Comparison of ENCODE assay signal across 27 cellular contexts in the genomic region with DNA sequence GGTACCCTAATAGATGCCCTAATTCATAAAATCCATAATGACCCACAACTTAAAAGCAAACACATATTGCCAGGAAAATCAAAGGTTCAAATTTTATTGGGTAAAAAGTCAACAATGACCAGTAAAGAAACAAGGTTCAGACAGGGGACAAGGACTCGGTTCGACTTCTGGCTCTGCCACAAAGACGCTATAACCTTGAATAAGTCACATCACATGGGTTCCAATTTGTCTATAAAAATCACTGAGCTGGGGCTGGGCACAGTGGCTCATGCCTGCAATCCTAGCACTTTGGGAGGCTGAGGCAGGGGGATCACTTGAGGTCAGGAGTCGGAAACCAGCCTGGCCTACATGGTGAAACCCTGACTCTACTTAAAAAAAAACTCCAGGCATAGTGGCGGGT.
DNase-seq lines count a peak whose midpoint lies in the region; FAIRE-seq and TF ChIP-seq lines count a peak whose summit lies in the region.
"Had no signal": no experiment of that assay in that cellular context is flagged by ENCODE, and none has a peak within 500 bp of the region (broad histone marks: within the 10 kb centered on the region; RNA-seq: fewer than 3 reads in every experiment).

No MANE protein-coding gene starts in this region.

- peaks cover 41% of the 10 kb centered on the region for H3K4me1 Mint-ChIP-seq in activated naive CD4-positive, alpha-beta T cell treated with anti-CD3 and anti-CD28 coated beads, Interleukin-2, amount 10 ng/mL, durations not matched to agents 7 days and 5 days
- H3K4me1 Mint-ChIP-seq: B cell had no signal

- no peak for TF ChIP-seq EP300 in H1 (IDR thresholded peaks at IDR 0.05; ENCODE audit: borderline replicate concordance in 1 of 2, low read depth in 2 of 2, low read length in 2 of 2)

- TF ChIP-seq RAD21 in H1 (IDR thresholded peaks at IDR 0.05 in 1 of 2, conservative IDR thresholded peaks at IDR 0.05 in 1 of 2; ENCODE audit: low read depth in 2 of 2, low read length in 2 of 2): no peak

- no peak overlapping the region for H4K5ac ChIP-seq in H1 (ENCODE audit: insufficient read length, low read depth, low read length)

- H3K56ac ChIP-seq in H1 (replicated peaks; ENCODE audit: insufficient read length, low read depth, low read length): no peak overlapping the region

- no peaks in the 10 kb centered on the region for H3K23me2 ChIP-seq in H1 (ENCODE audit: low read depth, low read length)

- no peak for DNase-seq in activated naive CD4-positive, alpha-beta T cell treated with anti-CD3 and anti-CD28 coated beads, Interleukin-2, amount 10 ng/mL, durations not matched to agents 7 days and 5 days
- DNase-seq in activated naive CD4-positive, alpha-beta T cell (lab: John Stamatoyannopoulos, UW): no peak
- DNase-seq in HL-60 (ENCODE audit: low read depth in 1 of 2, low spot score in 1 of 2) (no peak), H1 (ENCODE audit: low read depth in 1 of 2, low spot score in 2 of 2) (no peak), trophoblast cell (no peak), DMS114 treated with DMSO at 0.1 percent for 48 hours (lab: John Stamatoyannopoulos, UW; ENCODE audit: unreplicated experiment) (no peak), GM19240 (ENCODE audit: insufficient read length, low spot score) (no peak)
- no peak for DNase-seq in activated effector memory CD4-positive, alpha-beta T cell treated with anti-CD3 and anti-CD28 coated beads, Interleukin-2, amount 50 U/mL, for 16 hours
- DNase-seq: ACHN; activated CD4-positive, alpha-beta T cell treated with anti-CD3 and anti-CD28 coated beads, Interleukin-2, amount 50 U/mL, for 48 hours; activated gamma-delta T cell; activated T-cell treated with anti-CD3 and anti-CD28 coated beads for 4 hours; amniotic stem cell; brain microvascular endothelial cell; COR-L47; gastrocnemius medialis; lower lobe of right lung; NCI-H146; NCI-H345; nephron progenitor cell; SIG-M5; stimulated activated CD4-positive, alpha-beta T cell treated with anti-CD3 and anti-CD28 coated beads, Interleukin-15, amount 100 ng/mL, for 24 hours; stimulated activated CD4-positive, alpha-beta T cell treated with anti-CD3 and anti-CD28 coated beads, Interleukin-4, amount 100 ng/mL, for 4 hours; transverse colon had no signal

- no peak overlapping the region for H4K12ac ChIP-seq in trophoblast cell (ENCODE audit: low read depth, low read length)

- H2BK5ac ChIP-seq in H1 (ENCODE audit: low read depth, low read length) (0 out of 2 replicates have a peak overlapping the region, but pooled peaks have one; percentile 31), trophoblast cell (ENCODE audit: low read depth, low read length, poor library complexity) (no peak overlapping the region)

- H3K18ac ChIP-seq in H1 (ENCODE audit: extremely low read depth, low read length) (no peak overlapping the region), trophoblast cell (ENCODE audit: low read length) (no peak overlapping the region)

- no peak overlapping the region for H2BK120ac ChIP-seq in H1 (replicated peaks; ENCODE audit: low read depth, low read length)
- H2BK120ac ChIP-seq in trophoblast cell (ENCODE audit: insufficient read depth, low read length, poor library complexity): no peak overlapping the region

- H2BK15ac ChIP-seq in H1 (ENCODE audit: low read length): no peak overlapping the region

- no peak overlapping the region for H3K4me3 ChIP-seq in HL-60 (replicated peaks; ENCODE audit: insufficient read depth, low read length)
- no peak overlapping the region for H3K4me3 ChIP-seq in H1 (ENCODE audit: extremely low read depth in 1 of 4, insufficient read depth in 2 of 4, low read depth in 3 of 4, low read length in 4 of 4)
- no peak overlapping the region for H3K4me3 ChIP-seq in trophoblast cell (ENCODE audit: low read depth, low read length)
- H3K4me3 ChIP-seq: gastrocnemius medialis, lower lobe of right lung, transverse colon had no signal

- H2BK12ac ChIP-seq in H1 (ENCODE audit: low read depth, low read length): no peak overlapping the region
- peak overlapping the region; percentile 2 for H2BK12ac ChIP-seq in trophoblast cell (ENCODE audit: low read length)

- no peak overlapping the region for H4K91ac ChIP-seq in H1 (replicated peaks; ENCODE audit: insufficient read length, low read length)
- no peak overlapping the region for H4K91ac ChIP-seq in trophoblast cell (ENCODE audit: low read depth, low read length)

- TF ChIP-seq CTCF in HL-60 (IDR thresholded peaks at IDR 0.05; ENCODE audit: insufficient read depth, low read length): no peak
- no peak for TF ChIP-seq CTCF in H1 (IDR thresholded peaks at IDR 0.05; ENCODE audit: control extremely low read depth in 1 of 3, insufficient read depth in 1 of 3, low read depth in 1 of 3, low read length in 3 of 3)

- H3K4ac ChIP-seq in H1 (replicated peaks; ENCODE audit: insufficient read length, low read depth, low read length) (no peak overlapping the region), trophoblast cell (ENCODE audit: low read depth, low read length) (no peak overlapping the region)

- no peak for TF ChIP-seq POLR2A in H1 (IDR thresholded peaks at IDR 0.05; ENCODE audit: control extremely low read depth in 1 of 2, low read depth in 2 of 2, low read length in 2 of 2)

- H3K27me3 ChIP-seq in HL-60 (ENCODE audit: insufficient read depth, poor library complexity, severe bottlenecking) (no peaks in the 10 kb centered on the region), H1 (replicated peaks in 1 of 4; ENCODE audit: control insufficient read depth in 3 of 4, extremely low read depth in 1 of 4, insufficient read depth in 3 of 4, low read length in 3 of 4) (no peaks in the 10 kb centered on the region), trophoblast cell (ENCODE audit: insufficient read depth, low read length) (no peaks in the 10 kb centered on the region)
- H3K27me3 ChIP-seq: brain microvascular endothelial cell, gastrocnemius medialis, transverse colon had no signal

- no peak overlapping the region for H3K23ac ChIP-seq in H1 (ENCODE audit: insufficient read length)
- no peak overlapping the region for H3K23ac ChIP-seq in trophoblast cell (ENCODE audit: low read length)

- no peaks in the 10 kb centered on the region for H3K27me3 Mint-ChIP-seq in activated naive CD4-positive, alpha-beta T cell treated with anti-CD3 and anti-CD28 coated beads, Interleukin-2, amount 10 ng/mL, durations not matched to agents 7 days and 5 days
- H3K27me3 Mint-ChIP-seq: B cell, IgD-negative memory B cell had no signal

- H3K4me2 ChIP-seq in H1 (ENCODE audit: insufficient read depth in 1 of 2, low read depth in 2 of 2, low read length in 2 of 2) (no peak overlapping the region), trophoblast cell (ENCODE audit: low read length) (no peak overlapping the region)

- peaks cover 4 to 17% of the 10 kb centered on the region in 2 experiments; a peak in 2 of 4 replicates for H3K79me2 ChIP-seq in H1 (ENCODE audit: control insufficient read depth in 1 of 2, insufficient read depth in 2 of 2, low read length in 2 of 2)
- peaks cover 2% of the 10 kb centered on the region for H3K79me2 ChIP-seq in trophoblast cell (ENCODE audit: control insufficient read depth, insufficient read depth, low read length, poor library complexity)

- H3K36me3 Mint-ChIP-seq in activated naive CD4-positive, alpha-beta T cell treated with anti-CD3 and anti-CD28 coated beads, Interleukin-2, amount 10 ng/mL, durations not matched to agents 7 days and 5 days: peaks cover 67% of the 10 kb centered on the region

- H3K4me1 ChIP-seq in H1 (replicated peaks in 1 of 4; ENCODE audit: control insufficient read depth in 3 of 4, insufficient read depth in 4 of 4, low read length in 3 of 4): peaks cover under 1 to 9% (median 4%) of the 10 kb centered on the region in 4 experiments; a peak in 6 of 7 replicates
- H3K4me1 ChIP-seq in trophoblast cell (ENCODE audit: control insufficient read depth in 1 of 2, insufficient read depth in 2 of 2, low read length in 2 of 2): peaks cover 7 to 13% of the 10 kb centered on the region in 2 experiments
- H3K4me1 ChIP-seq: gastrocnemius medialis, lower lobe of right lung had no signal

- no peaks in the 10 kb centered on the region for H3K79me1 ChIP-seq in H1 (ENCODE audit: low read depth, low read length)
- peaks cover 16% of the 10 kb centered on the region for H3K79me1 ChIP-seq in trophoblast cell (ENCODE audit: low read length)

- no peak overlapping the region for H3K4me3 Mint-ChIP-seq in activated naive CD4-positive, alpha-beta T cell treated with anti-CD3 and anti-CD28 coated beads, Interleukin-2, amount 10 ng/mL, durations not matched to agents 7 days and 5 days
- H3K4me3 Mint-ChIP-seq: B cell; IgD-negative memory B cell; nephron progenitor cell; stimulated activated effector memory CD8-positive, alpha-beta T cell treated with anti-CD3 and anti-CD28 coated beads, Interleukin-12 subunit alpha, Interleukin-12 subunit beta, amount 100 ng/mL, for 72 hours had no signal

- FAIRE-seq in H1 (lab: Jason Lieb, UNC): no peak

- no peak overlapping the region for H2AK5ac ChIP-seq in H1 (ENCODE audit: low read depth, low read length)
- H2AK5ac ChIP-seq in trophoblast cell (ENCODE audit: low read length): no peak overlapping the region

- 89% methylated on average over 5 of the region's 5 CpGs; no CpG with 5 or more reads in 1 of the 2 experiments for WGBS in H1 (ENCODE audit: extremely low coverage in 1 of 2, insufficient coverage in 1 of 2, insufficient read length in 1 of 2, insufficient replicate concordance in 2 of 2, low coverage in 1 of 2, low lambda C conversion rate in 2 of 2, missing lambda C conversion rate in 1 of 2), 2 experiments
- WGBS in trophoblast cell (ENCODE audit: extremely low coverage, insufficient coverage, insufficient read length): no CpG with 5 or more reads among the region's 5 CpGs

- H3K9me3 ChIP-seq in H1 (ENCODE audit: insufficient read depth in 2 of 2, low read depth in 1 of 2, low read length in 1 of 2) (no peaks in the 10 kb centered on the region), trophoblast cell (ENCODE audit: insufficient read depth, low read depth, low read length) (no peaks in the 10 kb centered on the region)
- H3K9me3 ChIP-seq: gastrocnemius medialis, lower lobe of right lung, transverse colon had no signal

- POLR2A ChIA-PET in H1 (lab: Charles Lee; ENCODE audit: partially characterized antibody): interaction anchor here (0.9 to 3.6 kb wide), 3 partner anchors 9 to 81 kb away, joined by 4 to 28 read pairs (median 13); a partner anchor contains a TSS

- H4K8ac ChIP-seq in H1 (ENCODE audit: extremely low read depth, insufficient read depth, low read length) (no peak overlapping the region), trophoblast cell (ENCODE audit: low read depth, low read length) (no peak overlapping the region)

- H3K27ac Mint-ChIP-seq in activated naive CD4-positive, alpha-beta T cell treated with anti-CD3 and anti-CD28 coated beads, Interleukin-2, amount 10 ng/mL, durations not matched to agents 7 days and 5 days: peak overlapping the region; percentile 80
- H3K27ac Mint-ChIP-seq: B cell; IgD-negative memory B cell; stimulated activated effector memory CD8-positive, alpha-beta T cell treated with anti-CD3 and anti-CD28 coated beads, Interleukin-12 subunit alpha, Interleukin-12 subunit beta, amount 100 ng/mL, for 72 hours had no signal

- H3K14ac ChIP-seq in H1 (ENCODE audit: insufficient read length) (no peak overlapping the region), trophoblast cell (ENCODE audit: low read length) (no peak overlapping the region)

- H3K9me3 Mint-ChIP-seq in activated naive CD4-positive, alpha-beta T cell treated with anti-CD3 and anti-CD28 coated beads, Interleukin-2, amount 10 ng/mL, durations not matched to agents 7 days and 5 days: no peaks in the 10 kb centered on the region
- H3K9me3 Mint-ChIP-seq: IgD-negative memory B cell; nephron progenitor cell; stimulated activated effector memory CD8-positive, alpha-beta T cell treated with anti-CD3 and anti-CD28 coated beads, Interleukin-12 subunit alpha, Interleukin-12 subunit beta, amount 100 ng/mL, for 72 hours had no signal

- H2AFZ ChIP-seq in H1 (ENCODE audit: low read length): no peak overlapping the region
- H2AFZ ChIP-seq in trophoblast cell (ENCODE audit: insufficient read depth, low read length, poor library complexity): no peak overlapping the region

- CTCF ChIA-PET in activated naive CD4-positive, alpha-beta T cell treated with anti-CD3 and anti-CD28 coated beads, Interleukin-2, amount 10 ng/mL, durations not matched to agents 7 days and 5 days (lab: Charles Lee): no interaction called here
- CTCF ChIA-PET in H1 (lab: Charles Lee; ENCODE audit: partially characterized antibody): interaction anchor here (0.6 to 1.7 kb wide), 10 partner anchors 9 to 92 kb away, joined by 3 to 7 read pairs (median 4); no protein-coding TSS in a partner anchor

- no peaks in the 10 kb centered on the region for H4K20me1 ChIP-seq in H1 (replicated peaks in 1 of 2; ENCODE audit: control insufficient read depth in 1 of 2, insufficient read depth in 2 of 2, low read length in 2 of 2)

- H3K36me3 ChIP-seq in H1 (ENCODE audit: control insufficient read depth in 2 of 4, insufficient read depth in 4 of 4, low read length in 3 of 4): peaks cover 12 to 52% (median 29%) of the 10 kb centered on the region in 4 experiments
- H3K36me3 ChIP-seq in trophoblast cell (ENCODE audit: control insufficient read depth in 1 of 2, insufficient read depth in 2 of 2, low read length in 2 of 2): peaks cover 15 to 21% of the 10 kb centered on the region in 2 experiments
- H3K36me3 ChIP-seq: brain microvascular endothelial cell had no signal

- H3K27ac ChIP-seq in HL-60 (replicated peaks): 0 out of 2 replicates have a peak overlapping the region, but pooled peaks have one; percentile 16
- no peak overlapping the region for H3K27ac ChIP-seq in H1 (ENCODE audit: low read depth, low read length)
- H3K27ac ChIP-seq in trophoblast cell (ENCODE audit: low read depth, low read length): no peak overlapping the region
- H3K27ac ChIP-seq: brain microvascular endothelial cell, gastrocnemius medialis, lower lobe of right lung, transverse colon had no signal

- H3K9ac ChIP-seq in H1 (replicated peaks in 1 of 4; ENCODE audit: extremely low read depth in 1 of 4, low read depth in 3 of 4, low read length in 3 of 4): no peak overlapping the region
- no peak overlapping the region for H3K9ac ChIP-seq in trophoblast cell (ENCODE audit: low read length)

- H2BK20ac ChIP-seq in H1 (ENCODE audit: low read length): no peak overlapping the region
